In the genomic region with DNA sequence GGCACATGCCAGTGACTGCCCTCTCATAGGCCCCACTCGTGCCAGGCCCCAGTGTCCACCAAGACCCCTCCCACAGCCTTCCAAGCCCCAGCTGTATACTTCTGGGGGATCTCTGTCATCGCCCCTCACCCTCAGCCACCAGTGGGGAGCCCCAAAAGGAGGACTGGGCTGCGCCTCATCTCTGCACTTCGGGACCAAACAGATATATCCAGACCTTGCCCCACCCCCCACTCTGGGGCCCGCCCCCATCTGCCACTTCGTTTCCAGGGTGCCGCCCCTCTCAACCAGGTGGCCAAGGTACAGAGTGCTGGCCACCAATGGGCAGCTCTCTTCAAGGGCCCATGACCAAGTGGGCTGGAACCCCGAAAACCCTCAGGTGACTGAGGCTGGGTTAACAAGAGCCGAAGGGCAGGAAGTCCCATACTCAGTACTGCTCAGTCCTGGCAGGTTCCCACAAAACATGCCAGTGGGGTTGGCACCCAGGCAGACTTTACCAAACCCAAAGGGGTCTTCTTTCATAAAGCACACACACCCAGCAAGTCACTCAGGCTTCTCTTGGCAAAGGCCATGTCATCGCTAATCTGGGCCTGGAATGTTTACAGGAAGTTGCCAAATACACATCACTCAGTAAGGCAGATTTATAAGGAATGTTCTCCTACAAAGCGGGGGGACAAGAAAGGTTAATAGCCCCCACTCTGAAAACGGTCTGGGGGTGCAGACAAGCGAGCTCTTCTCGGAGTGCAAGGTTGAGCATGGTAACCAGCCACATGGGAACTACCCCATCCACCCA, we compare ENCODE assay signal across 9 cellular contexts. TPM values are rescaled to one million over a fixed set of nuclear protein-coding genes. Genes with fewer than 3 reads are reported as not detected.
DNase-seq lines count a peak whose midpoint lies in the region; ATAC-seq and TF ChIP-seq lines count a peak whose summit lies in the region.
"Had no signal": no experiment of that assay in that cellular context is flagged by ENCODE, and none has a peak within 500 bp of the region (broad histone marks: within the 10 kb centered on the region; RNA-seq: fewer than 3 reads in every experiment).

No MANE protein-coding gene starts in this region.

- peaks cover 60% of the 10 kb centered on the region for H3K4me1 Mint-ChIP-seq in activated T-cell treated with anti-CD3 and anti-CD28 coated beads, Interleukin-2, amount 50 U/mL, for 4 hours (ENCODE audit: low read depth)

- peak overlapping the region; percentile 67 for H3K4me3 Mint-ChIP-seq in activated T-cell treated with anti-CD3 and anti-CD28 coated beads, Interleukin-2, amount 50 U/mL, for 4 hours

- H3K9ac ChIP-seq in iPS-18a (ENCODE audit: low read length) = no peak overlapping the region

- H3K9me3 ChIP-seq in iPS-18a (ENCODE audit: control insufficient read depth, low read depth, low read length) = no peaks in the 10 kb centered on the region
- H3K9me3 ChIP-seq in suprapubic skin = no peaks in the 10 kb centered on the region

- H3K27ac ChIP-seq in iPS-18a (ENCODE audit: low read length) (no peak overlapping the region), suprapubic skin (peak overlapping the region; percentile 70)

- no peaks in the 10 kb centered on the region for H3K9me3 Mint-ChIP-seq in activated T-cell treated with anti-CD3 and anti-CD28 coated beads, Interleukin-2, amount 50 U/mL, for 4 hours

- no peak for TF ChIP-seq CTCF in suprapubic skin (IDR thresholded peaks at IDR 0.05)

- no peak for TF ChIP-seq POLR2A in suprapubic skin (IDR thresholded peaks at IDR 0.05)

- H3K27me3 Mint-ChIP-seq in activated T-cell treated with anti-CD3 and anti-CD28 coated beads, Interleukin-2, amount 50 U/mL, for 4 hours (ENCODE audit: low read depth) = peaks cover 5% of the 10 kb centered on the region

- TF ChIP-seq EP300 in suprapubic skin (IDR thresholded peaks at IDR 0.05) = no peak

- H3K4me1 ChIP-seq in iPS-18a (ENCODE audit: control insufficient read depth, low read depth, low read length) (peaks cover 22% of the 10 kb centered on the region), suprapubic skin (peaks cover 56% of the 10 kb centered on the region)

- WGBS in suprapubic skin = 47% methylated on average over 7 of the region's 14 CpGs

- H3K4me3 ChIP-seq in iPS-18a (ENCODE audit: low read length) (peak overlapping the region; percentile 50), suprapubic skin (no peak overlapping the region)

- peak; percentile 66 for DNase-seq in activated CD8-positive, alpha-beta memory T cell treated with anti-CD3 and anti-CD28 coated beads, Interleukin-2, amount 50 U/mL, for 48 hours
- no peak for DNase-seq in activated CD8-positive, alpha-beta memory T cell treated with anti-CD3 and anti-CD28 coated beads for 24 hours
- DNase-seq in activated T-cell treated with anti-CD3 and anti-CD28 coated beads, Interleukin-2, amount 50 U/mL, for 4 hours = no peak
- DNase-seq in suprapubic skin (ENCODE audit: low spot score in 2 of 2) = peak in 1 of 2 donors; percentile 65
- no peak for DNase-seq in NCI-H510A treated with DMSO at 0.1 percent for 48 hours (lab: John Stamatoyannopoulos, UW)
- DNase-seq in T1000 (lab: John Stamatoyannopoulos, UW) = no peak
- DNase-seq in HuH-7.5 (ENCODE audit: low spot score) = no peak

- ATAC-seq in activated T-cell treated with anti-CD3 and anti-CD28 coated beads, Interleukin-2, amount 50 U/mL, for 4 hours = no peak

- H3K36me3 ChIP-seq in iPS-18a (ENCODE audit: control insufficient read depth, low read depth, low read length) (no peaks in the 10 kb centered on the region), suprapubic skin (no peaks in the 10 kb centered on the region)

- peaks cover 59% of the 10 kb centered on the region for H3K27me3 ChIP-seq in iPS-18a (ENCODE audit: control insufficient read depth, insufficient read depth, low read length)
- H3K27me3 ChIP-seq in suprapubic skin = peaks cover 19% of the 10 kb centered on the region

- no peaks in the 10 kb centered on the region for H3K36me3 Mint-ChIP-seq in activated T-cell treated with anti-CD3 and anti-CD28 coated beads, Interleukin-2, amount 50 U/mL, for 4 hours (ENCODE audit: insufficient read depth)

RNA-seq across cellular contexts. Expression of gene ZFYVE28, which starts 4.4 kb away (rescaled TPM):
- 10 to 100 TPM in 1 of 3 donors, 1 to 10 TPM in 2; 7.0 to 10.1 (median 7.1) TPM for total RNA-seq in activated T-cell treated with anti-CD3 and anti-CD28 coated beads, Interleukin-2, amount 50 U/mL, for 4 hours
- total RNA-seq in suprapubic skin = 10 to 100 TPM in 2 of 4 donors, 1 to 10 TPM in 2; 7.6 to 21.3 (median 9.9) TPM

RNA-seq across cellular contexts. Expression of gene CFAP99, which starts 4.7 kb away (rescaled TPM):
- total RNA-seq in activated T-cell treated with anti-CD3 and anti-CD28 coated beads, Interleukin-2, amount 50 U/mL, for 4 hours = not detected
- total RNA-seq in suprapubic skin = not detected
- total RNA-seq: myocyte had no signal

RNA-seq across cellular contexts. Expression of gene RNF4, which starts 54.9 kb away (rescaled TPM):
- 100 to 1,000 TPM in 1 of 3 donors, 10 to 100 TPM in 2; 96.7 to 105 (median 97.4) TPM for total RNA-seq in activated T-cell treated with anti-CD3 and anti-CD28 coated beads, Interleukin-2, amount 50 U/mL, for 4 hours
- total RNA-seq in suprapubic skin = 10 to 100 TPM; 31.2 to 57.2 (median 44.0) TPM
